In the genomic region with DNA sequence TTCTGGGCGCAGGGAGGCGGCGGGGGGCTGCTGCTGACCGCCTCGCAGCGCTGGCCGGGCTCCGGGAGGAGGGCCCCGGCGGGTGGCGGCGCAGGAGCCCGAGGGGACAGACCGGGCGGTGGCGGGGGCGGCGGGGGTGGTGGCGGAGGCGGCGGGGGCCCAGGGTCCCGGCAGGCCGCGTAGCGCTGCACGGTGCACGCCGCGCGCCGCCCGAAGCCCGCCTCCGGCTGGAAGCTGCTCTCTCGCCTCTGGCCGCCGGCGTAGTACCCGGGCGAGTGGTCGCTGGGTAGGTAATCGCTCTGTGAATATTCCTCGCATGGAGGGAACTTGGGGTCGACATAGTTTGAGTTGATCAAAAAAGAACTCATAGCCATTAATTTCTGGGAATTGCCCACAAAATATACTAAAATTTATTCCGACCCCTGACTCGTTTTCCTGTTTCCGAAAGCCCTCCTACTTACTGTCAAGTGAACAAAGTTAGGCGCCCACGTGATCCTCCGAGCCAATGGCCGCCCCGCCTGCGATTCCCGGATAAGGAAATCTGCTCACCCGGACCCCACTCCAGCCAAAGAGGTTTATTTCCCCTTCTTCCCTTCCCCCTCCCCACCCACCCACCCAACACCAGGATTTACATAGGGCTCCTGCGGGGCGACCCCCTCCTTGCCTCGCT, we compare ENCODE assay signal across 8 cellular contexts. TPM values are rescaled to one million over a fixed set of nuclear protein-coding genes. Genes with fewer than 3 reads are reported as not detected.
A peak's percentile ranks its signal among the peaks of the same experiment; 100 is the strongest.
DNase-seq lines count a peak whose midpoint lies in the region; ATAC-seq, FAIRE-seq and TF ChIP-seq lines count a peak whose summit lies in the region.

A gene (minus strand): TSS at position 405 of the 670 bp plus-strand sequence. CDS start 31 bp downstream, at position 374.

- ATAC-seq in GM19463 (IDR thresholded peaks at IDR 0.05; ENCODE audit: unreplicated experiment) (peak; percentile 44), HG03571 (IDR thresholded peaks at IDR 0.05; ENCODE audit: unreplicated experiment) (no peak)

- H3K27ac ChIP-seq in H1 (ENCODE audit: low read depth, low read length) (no peak within 1 kb of the TSS), muscle layer of colon (ENCODE audit: low read depth, low read length) (peak within 1 kb of the TSS; percentile 94), suprapubic skin (peak within 1 kb of the TSS; percentile 85)

- H3K4me3 ChIP-seq in AG04449 (ENCODE audit: low read depth, low read length), result peak within 1 kb of the TSS; percentile 78
- peak within 1 kb of the TSS in 2 of 4 experiments; percentile 10 to 44; a peak in 3 of 8 replicates for H3K4me3 ChIP-seq in H1 (ENCODE audit: extremely low read depth in 1 of 4, insufficient read depth in 2 of 4, low read depth in 3 of 4, low read length in 4 of 4)
- peak within 1 kb of the TSS; percentile 54 to 73 for H3K4me3 ChIP-seq in muscle layer of colon (ENCODE audit: low read depth in 1 of 2, low read length in 2 of 2)
- H3K4me3 ChIP-seq in suprapubic skin, result peak within 1 kb of the TSS; percentile 69

- no peak within 1 kb of the TSS for H2AK5ac ChIP-seq in H1 (ENCODE audit: low read depth, low read length)

- no peak within 1 kb of the TSS for H3K23ac ChIP-seq in H1 (ENCODE audit: insufficient read length)

- no peak within 1 kb of the TSS for H3K9ac ChIP-seq in H1 (replicated peaks in 1 of 4; ENCODE audit: extremely low read depth in 1 of 4, low read depth in 3 of 4, low read length in 3 of 4)
- H3K9ac ChIP-seq in muscle layer of colon (ENCODE audit: low read length), result peak within 1 kb of the TSS; percentile 82

- H3K4me1 Mint-ChIP-seq in activated CD4-positive, alpha-beta T cell treated with anti-CD3 and anti-CD28 coated beads, Interleukin-2, amount 10 ng/mL, durations not matched to agents 24 days and 14 days, result peaks cover 60% of the 10 kb centered on the region

- FAIRE-seq in H1 (lab: Jason Lieb, UNC), result no peak

- no peaks in the 10 kb centered on the region for H3K23me2 ChIP-seq in H1 (ENCODE audit: low read depth, low read length)

- H3K56ac ChIP-seq in H1 (replicated peaks; ENCODE audit: insufficient read length, low read depth, low read length), result no peak within 1 kb of the TSS

- no peak within 1 kb of the TSS for H2BK120ac ChIP-seq in H1 (replicated peaks; ENCODE audit: low read depth, low read length)

- intact Hi-C loops in activated CD4-positive, alpha-beta T cell treated with anti-CD3 and anti-CD28 coated beads, Interleukin-2, amount 10 ng/mL, durations not matched to agents 24 days and 14 days (cut with micrococcal nuclease), result loop anchor here (2.0 kb wide), 1 partner anchor 35 kb away; no protein-coding TSS in a partner anchor

- peaks cover 5% of the 10 kb centered on the region for H3K36me3 Mint-ChIP-seq in activated CD4-positive, alpha-beta T cell treated with anti-CD3 and anti-CD28 coated beads, Interleukin-2, amount 10 ng/mL, durations not matched to agents 24 days and 14 days (ENCODE audit: low read depth)

- H3K27ac Mint-ChIP-seq in activated CD4-positive, alpha-beta T cell treated with anti-CD3 and anti-CD28 coated beads, Interleukin-2, amount 10 ng/mL, durations not matched to agents 24 days and 14 days, result peak within 1 kb of the TSS; percentile 86

- no peak within 1 kb of the TSS for H4K5ac ChIP-seq in H1 (ENCODE audit: insufficient read length, low read depth, low read length)

- H3K4me2 ChIP-seq in H1 (ENCODE audit: insufficient read depth in 1 of 2, low read depth in 2 of 2, low read length in 2 of 2), result peak within 1 kb of the TSS; percentile 46 to 48

- H3K18ac ChIP-seq in H1 (ENCODE audit: extremely low read depth, low read length), result no peak within 1 kb of the TSS; the same call in 1 of the 2 replicates

- no peak for TF ChIP-seq CTCF in AG04449 (IDR thresholded peaks at IDR 0.05; ENCODE audit: insufficient read depth, low read length, missing control alignments)
- TF ChIP-seq CTCF in H1 (IDR thresholded peaks at IDR 0.05; ENCODE audit: control extremely low read depth in 1 of 3, insufficient read depth in 1 of 3, low read depth in 1 of 3, low read length in 3 of 3), result no peak
- no peak for TF ChIP-seq CTCF in suprapubic skin (IDR thresholded peaks at IDR 0.05)

- H3K27me3 Mint-ChIP-seq in activated CD4-positive, alpha-beta T cell treated with anti-CD3 and anti-CD28 coated beads, Interleukin-2, amount 10 ng/mL, durations not matched to agents 24 days and 14 days, result peaks cover 38% of the 10 kb centered on the region

- H2BK5ac ChIP-seq in H1 (ENCODE audit: low read depth, low read length), result no peak within 1 kb of the TSS

- no peak within 1 kb of the TSS for H4K91ac ChIP-seq in H1 (replicated peaks; ENCODE audit: insufficient read length, low read length)

- H3K36me3 ChIP-seq in H1 (ENCODE audit: control insufficient read depth in 2 of 4, insufficient read depth in 4 of 4, low read length in 3 of 4) (peaks cover 0 to 7% (median 0%) of the 10 kb centered on the region in 4 experiments; a peak in 1 of 8 replicates), muscle layer of colon (ENCODE audit: insufficient read depth, low read length) (peaks cover 4% of the 10 kb centered on the region), suprapubic skin (no peaks in the 10 kb centered on the region)

- no peaks in the 10 kb centered on the region for H3K79me2 ChIP-seq in H1 (ENCODE audit: control insufficient read depth in 1 of 2, insufficient read depth in 2 of 2, low read length in 2 of 2)

- no peaks in the 10 kb centered on the region for H3K9me3 Mint-ChIP-seq in activated CD4-positive, alpha-beta T cell treated with anti-CD3 and anti-CD28 coated beads, Interleukin-2, amount 10 ng/mL, durations not matched to agents 24 days and 14 days

- H2BK20ac ChIP-seq in H1 (ENCODE audit: low read length), result no peak within 1 kb of the TSS

- H3K9me3 ChIP-seq in H1 (ENCODE audit: insufficient read depth in 2 of 2, low read depth in 1 of 2, low read length in 1 of 2) (no peaks in the 10 kb centered on the region), muscle layer of colon (ENCODE audit: low read length) (no peaks in the 10 kb centered on the region), suprapubic skin (no peaks in the 10 kb centered on the region)

- no peak for DNase-seq in AG04449 (ENCODE audit: low read depth, low spot score)
- DNase-seq in NCI-H2029 (lab: John Stamatoyannopoulos, UW), result peak; percentile 85
- peak; percentile 93 for DNase-seq in activated CD4-positive, alpha-beta T cell treated with anti-CD3 and anti-CD28 coated beads, Interleukin-2, amount 10 ng/mL, durations not matched to agents 24 days and 14 days
- no peak for DNase-seq in H1 (ENCODE audit: low read depth in 1 of 2, low spot score in 2 of 2)
- peak; percentile 93 to 95 for DNase-seq in suprapubic skin (ENCODE audit: low spot score in 2 of 2)

- H3K4me1 ChIP-seq in H1 (replicated peaks in 1 of 4; ENCODE audit: control insufficient read depth in 3 of 4, insufficient read depth in 4 of 4, low read length in 3 of 4) (peaks cover 0 to 13% (median 4%) of the 10 kb centered on the region in 4 experiments; a peak in 5 of 7 replicates), muscle layer of colon (ENCODE audit: insufficient read depth, low read length) (peaks cover 54% of the 10 kb centered on the region), suprapubic skin (peaks cover 79% of the 10 kb centered on the region)

- H2AFZ ChIP-seq in H1 (ENCODE audit: low read length), result no peak within 1 kb of the TSS

- 0% methylated on average over 9 of the region's 58 CpGs; no CpG with 5 or more reads in 1 of the 2 experiments for WGBS in H1 (ENCODE audit: extremely low coverage in 1 of 2, insufficient coverage in 1 of 2, insufficient read length in 1 of 2, insufficient replicate concordance in 2 of 2, low coverage in 1 of 2, low lambda C conversion rate in 2 of 2, missing lambda C conversion rate in 1 of 2), 2 experiments
- WGBS in suprapubic skin, result under 1% methylated on average over 23 of the region's 58 CpGs

- no peak for TF ChIP-seq POLR2A in H1 (IDR thresholded peaks at IDR 0.05; ENCODE audit: control extremely low read depth in 1 of 2, low read depth in 2 of 2, low read length in 2 of 2)
- no peak for TF ChIP-seq POLR2A in suprapubic skin (IDR thresholded peaks at IDR 0.05)

- H3K14ac ChIP-seq in H1 (ENCODE audit: insufficient read length), result no peak within 1 kb of the TSS

- POLR2A ChIA-PET in AG04449 (lab: Yijun Ruan, JAX), result interaction anchor here (0.5 to 2.8 kb wide), 6 partner anchors 9 to 92 kb away, joined by 3 to 16 read pairs (median 5); no protein-coding TSS in a partner anchor
- POLR2A ChIA-PET in H1 (lab: Charles Lee; ENCODE audit: partially characterized antibody), result no interaction called here

- CTCF ChIA-PET in AG04449 (lab: Yijun Ruan, JAX) (interaction anchor here (0.9 to 2.8 kb wide), 4 partner anchors 10 to 85 kb away, joined by 3 to 13 read pairs (median 4); no protein-coding TSS in a partner anchor), H1 (lab: Charles Lee; ENCODE audit: partially characterized antibody) (interaction anchor here (1.1 to 1.5 kb wide), 3 partner anchors 8 to 16 kb away, joined by 3 to 5 read pairs (median 4); no protein-coding TSS in a partner anchor)

- no peaks in the 10 kb centered on the region for H3K79me1 ChIP-seq in H1 (ENCODE audit: low read depth, low read length)

- peaks cover 15 to 40% of the 10 kb centered on the region in 2 experiments for H4K20me1 ChIP-seq in H1 (replicated peaks in 1 of 2; ENCODE audit: control insufficient read depth in 1 of 2, insufficient read depth in 2 of 2, low read length in 2 of 2)

- H3K4ac ChIP-seq in H1 (replicated peaks; ENCODE audit: insufficient read length, low read depth, low read length), result no peak within 1 kb of the TSS

- H3K4me3 Mint-ChIP-seq in activated CD4-positive, alpha-beta T cell treated with anti-CD3 and anti-CD28 coated beads, Interleukin-2, amount 10 ng/mL, durations not matched to agents 24 days and 14 days, result peak within 1 kb of the TSS; percentile 92

- H3K27me3 ChIP-seq in H1 (replicated peaks in 1 of 4; ENCODE audit: control insufficient read depth in 3 of 4, extremely low read depth in 1 of 4, insufficient read depth in 3 of 4, low read length in 3 of 4) (peaks cover 99 to 100% (median 100%) of the 10 kb centered on the region in 4 experiments), muscle layer of colon (ENCODE audit: control insufficient read depth in 1 of 2, insufficient read depth in 2 of 2, low read length in 2 of 2) (no peaks in the 10 kb centered on the region), suprapubic skin (peaks cover 6% of the 10 kb centered on the region)

- H2BK12ac ChIP-seq in H1 (ENCODE audit: low read depth, low read length), result no peak within 1 kb of the TSS

- TF ChIP-seq EP300 in H1 (IDR thresholded peaks at IDR 0.05; ENCODE audit: borderline replicate concordance in 1 of 2, low read depth in 2 of 2, low read length in 2 of 2) (no peak), suprapubic skin (IDR thresholded peaks at IDR 0.05) (no peak)

- H4K8ac ChIP-seq in H1 (ENCODE audit: extremely low read depth, insufficient read depth, low read length), result no peak within 1 kb of the TSS; the same call in 1 of the 2 replicates

- TF ChIP-seq RAD21 in H1 (IDR thresholded peaks at IDR 0.05 in 1 of 2, conservative IDR thresholded peaks at IDR 0.05 in 1 of 2; ENCODE audit: low read depth in 2 of 2, low read length in 2 of 2), result no peak

- peak within 1 kb of the TSS; percentile 29; the same call in 1 of the 2 replicates for H2BK15ac ChIP-seq in H1 (ENCODE audit: low read length)

RNA-seq across cellular contexts. Expression of the gene that starts here (rescaled TPM):
- total RNA-seq in activated CD4-positive, alpha-beta T cell treated with anti-CD3 and anti-CD28 coated beads, Interleukin-2, amount 10 ng/mL, durations not matched to agents 24 days and 14 days, result 3.1 and 3.6 TPM in 2 replicates
- total RNA-seq in H1 (2021; fragmentation: NEBNext Ultra II Directional; extraction: Animal tissue kit (Norgen Biotek cat#: 25700)), result not detected in 2 replicates
- not detected in 2 replicates for polyA plus RNA-seq in H1 (2011; rRNA removed)
- polyA plus RNA-seq in H1 (2011; cell fraction: cytosol; rRNA removed), result not detected
- not detected for polyA plus RNA-seq in H1 (2011; cell fraction: nucleus; rRNA removed)
- polyA plus RNA-seq in H1 (2012, experiment 1 of 2), result not detected in 4 replicates
- not detected for polyA plus RNA-seq in H1 (2012, experiment 2 of 2)
- polyA plus RNA-seq in H1 (2013, experiment 1 of 2), result not detected
- not detected for polyA plus RNA-seq in H1 (2013, experiment 2 of 2)
- polyA minus RNA-seq in H1 (2011; rRNA and poly(A)+ RNA removed), result not detected in 2 replicates
- polyA minus RNA-seq in H1 (2011; cell fraction: cytosol; rRNA and poly(A)+ RNA removed), result not detected
- polyA minus RNA-seq in H1 (2011; cell fraction: nucleus; rRNA and poly(A)+ RNA removed), result not detected
- total RNA-seq in suprapubic skin, result 1 to 10 TPM in 3 of 4 donors, under 1 TPM in 1; 0.42 to 3.5 (median 1.0) TPM

Comparison
In these comparisons a context has a peak if more than half of its experiments do, and no peak if none do; other contexts are left out.
1. DNase-seq: peak in NCI-H2029 (single experiment), activated CD4-positive, alpha-beta T cell treated with anti-CD3 and anti-CD28 coated beads, Interleukin-2, amount 10 ng/mL, durations not matched to agents 24 days and 14 days (single experiment) and suprapubic skin (2 of 2); none in AG04449 (single experiment) and H1 (0 of 2).